ENCODE assay signal across 10 cellular contexts in genomic region chr5:158435161-158435616, GRCh38.
DNase-seq lines count a peak whose midpoint lies in the region; ATAC-seq and TF ChIP-seq lines count a peak whose summit lies in the region.
"Had no signal": no experiment of that assay in that cellular context is flagged by ENCODE, and none has a peak within 500 bp of the region (broad histone marks: within the 10 kb centered on the region; RNA-seq: fewer than 3 reads in every experiment).

No MANE protein-coding gene starts in this region.

- H3K4me3 ChIP-seq in RWPE2 (ENCODE audit: severe bottlenecking) (no peak overlapping the region), mucosa of descending colon (no peak overlapping the region)
- H3K4me3 ChIP-seq: K562, thoracic aorta had no signal

- H3K27me3 ChIP-seq in RWPE2 (ENCODE audit: insufficient read depth, poor library complexity, severe bottlenecking): no peaks in the 10 kb centered on the region

- peak overlapping the region; percentile 35 for H3K27ac ChIP-seq in RWPE2 (ENCODE audit: poor library complexity, severe bottlenecking)
- H3K27ac ChIP-seq: thoracic aorta had no signal

- DNase-seq in RWPE2 (ENCODE audit: low spot score) (no peak), mucosa of descending colon (no peak), OCI-M2 (lab: John Stamatoyannopoulos, UW; ENCODE audit: unreplicated experiment) (no peak), NCI-H1105 treated with DMSO at 0.1 percent for 48 hours (lab: John Stamatoyannopoulos, UW) (no peak), SHP77 (lab: John Stamatoyannopoulos, UW) (no peak)

- intact Hi-C loops in mucosa of descending colon (cut with DNase I, micrococcal nuclease): no loop called here

- H3K4me1 ChIP-seq in RWPE2 (ENCODE audit: insufficient read depth, poor library complexity, severe bottlenecking): peaks cover 14% of the 10 kb centered on the region
- no peaks in the 10 kb centered on the region for H3K4me1 ChIP-seq in mucosa of descending colon (ENCODE audit: low read depth)

- TF ChIP-seq CTCF in RWPE2 (IDR thresholded peaks at IDR 0.05; ENCODE audit: poor library complexity, severe bottlenecking) (no peak), mucosa of descending colon (IDR thresholded peaks at IDR 0.05) (no peak)

- ATAC-seq in GM18861 (IDR thresholded peaks at IDR 0.05; ENCODE audit: unreplicated experiment) (peak; percentile 61), HG02852 (IDR thresholded peaks at IDR 0.05; ENCODE audit: unreplicated experiment) (peak; percentile 63), RWPE2 (ENCODE audit: low read depth) (peak; percentile 84), mucosa of descending colon (peak; percentile 32), GM19455 (IDR thresholded peaks at IDR 0.05; ENCODE audit: unreplicated experiment) (no peak)
- ATAC-seq: K562 had no signal

- H3K36me3 ChIP-seq in RWPE2 (ENCODE audit: low read depth): no peaks in the 10 kb centered on the region
- H3K36me3 ChIP-seq in mucosa of descending colon (ENCODE audit: low read depth): no peaks in the 10 kb centered on the region
- H3K36me3 ChIP-seq: thoracic aorta had no signal

- no peaks in the 10 kb centered on the region for H3K9me3 ChIP-seq in RWPE2 (ENCODE audit: severe bottlenecking)
- no peaks in the 10 kb centered on the region for H3K9me3 ChIP-seq in mucosa of descending colon
- H3K9me3 ChIP-seq: thoracic aorta had no signal
